In the genomic region with DNA sequence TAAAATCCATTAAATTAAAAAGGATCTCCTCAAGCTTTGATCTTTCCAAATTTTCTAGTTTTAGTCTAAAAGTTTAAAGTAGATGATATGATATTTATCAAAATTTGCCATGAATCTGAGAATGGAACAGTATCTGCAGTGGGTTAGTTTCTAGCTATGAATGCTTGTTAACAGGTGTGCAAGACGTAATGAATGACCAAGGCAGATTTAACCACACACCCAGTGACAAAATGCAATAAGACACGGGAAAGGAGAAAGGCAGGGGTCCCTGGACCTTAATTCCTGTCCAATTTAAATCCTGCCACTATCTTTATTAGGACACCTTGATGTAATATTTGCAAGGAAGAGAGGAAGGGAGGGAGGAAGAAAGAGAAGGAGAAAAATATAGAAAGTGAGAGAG, we compare ENCODE assay signal across 31 cellular contexts.
"Had no signal": no experiment of that assay in that cellular context is flagged by ENCODE, and none has a peak within 500 bp of the region (broad histone marks: within the 10 kb centered on the region; RNA-seq: fewer than 3 reads in every experiment).

No MANE protein-coding gene starts in this region.

- DNase-seq: activated CD4-positive, alpha-beta T cell treated with anti-CD3 and anti-CD28 coated beads for 1 hour; activated CD4-positive, alpha-beta T cell treated with anti-CD3 and anti-CD28 coated beads, Interleukin-2, amount 10 ng/mL, durations not matched to agents 7 days and 5 days; activated CD8-positive, alpha-beta T cell treated with anti-CD3 and anti-CD28 coated beads for 36 hours; activated naive CD8-positive, alpha-beta T cell treated with anti-CD3 and anti-CD28 coated beads, Interleukin-2, amount 50 U/mL, for 24 hours; activated T-cell treated with anti-CD3 and anti-CD28 coated beads, Interleukin-2, amount 50 U/mL, for 48 hours; amygdala; caudate nucleus; cortex of kidney; effector memory CD8-positive, alpha-beta T cell; erythroblast; gastrocnemius medialis; glutamatergic neuron; islet precursor cell; left ventricle myocardium inferior; mucosa of descending colon; pancreas; retina; stimulated activated CD4-positive, alpha-beta T cell treated with anti-CD3 and anti-CD28 coated beads, Interleukin-12 subunit alpha, Interleukin-12 subunit beta, amount 100 ng/mL, for 4 hours; stimulated activated CD4-positive, alpha-beta T cell treated with anti-CD3 and anti-CD28 coated beads, Interleukin-4, amount 100 ng/mL, for 24 hours; stomach; T1000; thyroid gland; upper lobe of left lung had no signal

- H3K9me3 Mint-ChIP-seq: effector memory CD8-positive, alpha-beta T cell had no signal

- H3K36me3 Mint-ChIP-seq: stimulated activated effector memory CD8-positive, alpha-beta T cell treated with anti-CD3 and anti-CD28 coated beads, Interleukin-12 subunit alpha, Interleukin-12 subunit beta, amount 100 ng/mL, for 72 hours had no signal

- H3K4me3 Mint-ChIP-seq: activated CD4-positive, alpha-beta T cell treated with anti-CD3 and anti-CD28 coated beads, Interleukin-2, amount 10 ng/mL, durations not matched to agents 7 days and 5 days; activated CD8-positive, alpha-beta T cell treated with anti-CD3 and anti-CD28 coated beads for 36 hours; activated naive CD4-positive, alpha-beta T cell treated with anti-CD3 and anti-CD28 coated beads, Interleukin-2, amount 50 U/mL, for 24 hours; activated naive CD8-positive, alpha-beta T cell treated with anti-CD3 and anti-CD28 coated beads, Interleukin-2, amount 50 U/mL, for 24 hours; effector memory CD8-positive, alpha-beta T cell; nephron; stimulated activated effector memory CD8-positive, alpha-beta T cell treated with anti-CD3 and anti-CD28 coated beads, Interleukin-12 subunit alpha, Interleukin-12 subunit beta, amount 100 ng/mL, for 72 hours had no signal

- H3K27me3 Mint-ChIP-seq: activated CD4-positive, alpha-beta T cell treated with anti-CD3 and anti-CD28 coated beads, Interleukin-2, amount 10 ng/mL, durations not matched to agents 7 days and 5 days; activated CD8-positive, alpha-beta T cell treated with anti-CD3 and anti-CD28 coated beads for 36 hours; activated naive CD4-positive, alpha-beta T cell treated with anti-CD3 and anti-CD28 coated beads, Interleukin-2, amount 50 U/mL, for 24 hours; activated naive CD8-positive, alpha-beta T cell treated with anti-CD3 and anti-CD28 coated beads, Interleukin-2, amount 50 U/mL, for 24 hours; effector memory CD8-positive, alpha-beta T cell had no signal

- H3K9me3 ChIP-seq: pancreas, prostate gland, thyroid gland had no signal

- H3K4me1 ChIP-seq: gastrocnemius medialis, left ventricle myocardium inferior, pancreas, prostate gland, stomach, thyroid gland, upper lobe of left lung had no signal

- FAIRE-seq: pancreas had no signal

- H3K27ac Mint-ChIP-seq: activated CD4-positive, alpha-beta T cell treated with anti-CD3 and anti-CD28 coated beads, Interleukin-2, amount 10 ng/mL, durations not matched to agents 7 days and 5 days; activated CD8-positive, alpha-beta T cell treated with anti-CD3 and anti-CD28 coated beads for 36 hours; activated naive CD4-positive, alpha-beta T cell treated with anti-CD3 and anti-CD28 coated beads, Interleukin-2, amount 50 U/mL, for 24 hours; activated naive CD8-positive, alpha-beta T cell treated with anti-CD3 and anti-CD28 coated beads, Interleukin-2, amount 50 U/mL, for 24 hours; activated T-helper 2 cell treated with anti-CD3 and anti-CD28 coated beads, Interferon-gamma antibody, Interleukin-2, Interleukin-4, amounts not matched to agents 10 μg/mL and 5 μg/mL and 100 μg/mL, durations not matched to agents 14 hours and 24 hours and 36 hours; nephron; stimulated activated effector memory CD8-positive, alpha-beta T cell treated with anti-CD3 and anti-CD28 coated beads, Interleukin-12 subunit alpha, Interleukin-12 subunit beta, amount 100 ng/mL, for 72 hours had no signal

- H3K4me3 ChIP-seq: gastrocnemius medialis, left ventricle myocardium inferior, lung, mucosa of descending colon, pancreas, prostate gland, skin epidermis, stomach, thyroid gland, upper lobe of left lung had no signal

- ATAC-seq: activated CD8-positive, alpha-beta T cell treated with anti-CD3 and anti-CD28 coated beads for 36 hours; activated naive CD8-positive, alpha-beta T cell treated with anti-CD3 and anti-CD28 coated beads, Interleukin-2, amount 50 U/mL, for 24 hours; effector memory CD8-positive, alpha-beta T cell; gastrocnemius medialis; mucosa of descending colon; pancreas; sciatic nerve; stimulated activated effector memory CD8-positive, alpha-beta T cell treated with anti-CD3 and anti-CD28 coated beads, Interleukin-12 subunit alpha, Interleukin-12 subunit beta, amount 100 ng/mL, for 72 hours had no signal

- H3K36me3 ChIP-seq: gastrocnemius medialis, left ventricle myocardium inferior, pancreas, prostate gland, stomach, thyroid gland, upper lobe of left lung had no signal

- H3K27ac ChIP-seq: gastrocnemius medialis, left ventricle myocardium inferior, pancreas, prostate gland, skin epidermis, stomach, thyroid gland, upper lobe of left lung had no signal

- H3K27me3 ChIP-seq: gastrocnemius medialis, pancreas, stomach, thyroid gland, upper lobe of left lung had no signal

- H3K4me1 Mint-ChIP-seq: activated naive CD4-positive, alpha-beta T cell treated with anti-CD3 and anti-CD28 coated beads, Interleukin-2, amount 50 U/mL, for 24 hours; nephron; stimulated activated effector memory CD8-positive, alpha-beta T cell treated with anti-CD3 and anti-CD28 coated beads, Interleukin-12 subunit alpha, Interleukin-12 subunit beta, amount 100 ng/mL, for 72 hours had no signal
